ENCODE assay signal across 8 cellular contexts in genomic region chr2:164841719-164842623, GRCh38. TPM values are rescaled to one million over a fixed set of nuclear protein-coding genes. Genes with fewer than 3 reads are reported as not detected.
DNase-seq lines count a peak whose midpoint lies in the region; ATAC-seq, FAIRE-seq and TF ChIP-seq lines count a peak whose summit lies in the region.

Gene COBLL1, minus strand, starts transcription at chr2:164841823. Its CDS starts 627 bp downstream, at chr2:164841196.

- ATAC-seq in HG02973 (IDR thresholded peaks at IDR 0.05; ENCODE audit: unreplicated experiment) (peak; percentile 68), esophagus mucosa (peak; percentile 79), mucosa of descending colon (peak; percentile 80)

- peak; percentile 78 for TF ChIP-seq CTCF in mucosa of descending colon (IDR thresholded peaks at IDR 0.05)

- no peaks in the 10 kb centered on the region for H3K9me3 ChIP-seq in mucosa of descending colon

- DNase-seq in AG08396 (ENCODE audit: low spot score) (peak; percentile 72), GM18507 (ENCODE audit: extremely low spot score, insufficient read length, low read depth) (no peak), NCI-H2171 (lab: John Stamatoyannopoulos, UW) (peak; percentile 88), mucosa of descending colon (peak; percentile 86 to 91 (median 89)), superior temporal gyrus (ENCODE audit: extremely low spot score) (peak; percentile 52)
- peak; percentile 18 for DNase-seq in activated CD8-positive, alpha-beta memory T cell treated with anti-CD3 and anti-CD28 coated beads, Interleukin-2, amount 50 U/mL, for 4 hours

- H3K4me1 ChIP-seq in mucosa of descending colon (ENCODE audit: low read depth) = peaks cover 9% of the 10 kb centered on the region

- FAIRE-seq in GM18507 (lab: Jason Lieb, UNC) = peak; percentile 45

- H3K4me3 ChIP-seq in mucosa of descending colon = peak within 1 kb of the TSS; percentile 46

- no peaks in the 10 kb centered on the region for H3K36me3 ChIP-seq in mucosa of descending colon (ENCODE audit: low read depth)

- intact Hi-C loops in mucosa of descending colon (cut with DNase I, micrococcal nuclease) = loop anchor here in 1 of 2 donors (5.0 to 10.0 kb wide), 2 partner anchors 70 to 97 kb away; no protein-coding TSS in a partner anchor

RNA-seq across cellular contexts. Expression of gene COBLL1, which starts in this region (rescaled TPM):
- total RNA-seq in esophagus mucosa (92.0 TPM), mucosa of descending colon (10 to 100 TPM; 19.5 to 30.0 (median 26.1) TPM)
